Comparison of ENCODE assay signal across 1 cellular context in genomic region chr1:228085287-228085926, GRCh38.
TF ChIP-seq lines count a peak whose summit lies in the region.

No MANE protein-coding gene starts in this region.

TF ChIP-seq in K562, 482 proteins besides CTCF, POLR2A, EP300 and RAD21 (continues in another document):
- TF ChIP-seq MLLT1 (IDR thresholded peaks at IDR 0.05) (0 out of 4 replicates have a peak, but pooled peaks of 1 of the 2 experiments have one; percentile 48), ZBTB1 (CRISPR knock-in tag; IDR thresholded peaks at IDR 0.05; ENCODE audit: borderline replicate concordance, low read depth) (no peak), TRIM24 (IDR thresholded peaks at IDR 0.05) (peak in 1 of 2 experiments; percentile 59; a peak in 1 of 4 replicates), NR2F6 (CRISPR knock-in tag; IDR thresholded peaks at IDR 0.05) (no peak), ZNF239 (CRISPR knock-in tag; IDR thresholded peaks at IDR 0.05) (no peak), ZNF146 (CRISPR knock-in tag; IDR thresholded peaks at IDR 0.05; ENCODE audit: unreplicated experiment) (no peak), MEIS2 (IDR thresholded peaks at IDR 0.05; ENCODE audit: partially characterized antibody) (peak; percentile 69), ZNF436 (CRISPR knock-in tag; IDR thresholded peaks at IDR 0.05) (no peak), ZNF586 (CRISPR knock-in tag; conservative IDR thresholded peaks at IDR 0.05) (no peak), HMG20B (CRISPR knock-in tag; IDR thresholded peaks at IDR 0.05) (no peak), TFE3 (CRISPR knock-in tag; IDR thresholded peaks at IDR 0.05) (no peak), HDAC3 (IDR thresholded peaks at IDR 0.05; ENCODE audit: borderline replicate concordance, partially characterized antibody) (no peak), IFI16 (CRISPR knock-in tag; IDR thresholded peaks at IDR 0.05) (peak; percentile 63; the same call in 1 of the 2 replicates), STAG1 (CRISPR knock-in tag; IDR thresholded peaks at IDR 0.05; ENCODE audit: borderline replicate concordance) (no peak), NKRF (IDR thresholded peaks at IDR 0.05; ENCODE audit: borderline replicate concordance) (no peak), MAFK (IDR thresholded peaks at IDR 0.05; ENCODE audit: low read length) (0 out of 2 replicates have a peak, but pooled peaks have one; percentile 2), MNT (conservative IDR thresholded peaks at IDR 0.05) (peak in 1 of 2 experiments; percentile 51; a peak in 1 of 4 replicates), ZNF12 (CRISPR knock-in tag; IDR thresholded peaks at IDR 0.05) (no peak), PKNOX1 (IDR thresholded peaks at IDR 0.05) (peak; percentile 96), UBTF (IDR thresholded peaks at IDR 0.05; ENCODE audit: borderline replicate concordance in 1 of 2, low read depth in 2 of 2, low read length in 2 of 2) (peak; percentile 50 to 83; a peak in 2 of 4 replicates), ZNF584 (CRISPR knock-in tag; IDR thresholded peaks at IDR 0.05; ENCODE audit: low read depth) (no peak), PREB (CRISPR knock-in tag; IDR thresholded peaks at IDR 0.05) (no peak), ZNF592 (IDR thresholded peaks at IDR 0.05) (no peak), FOXJ2 (tag; IDR thresholded peaks at IDR 0.05) (no peak), TEAD4 (IDR thresholded peaks at IDR 0.05; ENCODE audit: low read length) (peak; percentile 69), TEAD4 (CRISPR knock-in tag; IDR thresholded peaks at IDR 0.05; ENCODE audit: borderline replicate concordance) (0 out of 2 replicates have a peak, but pooled peaks have one; percentile 35), ARID2 (IDR thresholded peaks at IDR 0.05) (no peak), SOX6 (IDR thresholded peaks at IDR 0.05) (peak; percentile 40; the same call in 1 of the 2 replicates), CEBPG (CRISPR knock-in tag; IDR thresholded peaks at IDR 0.05) (no peak), CEBPG (tag; conservative IDR thresholded peaks at IDR 0.05 in 1 of 2, IDR thresholded peaks at IDR 0.05 in 1 of 2) (no peak), TFAP4 (CRISPR knock-in tag; IDR thresholded peaks at IDR 0.05; ENCODE audit: borderline replicate concordance) (peak; percentile 57; the same call in 1 of the 2 replicates), ELF1 (tag; IDR thresholded peaks at IDR 0.05) (no peak), FOSL1 (tag; conservative IDR thresholded peaks at IDR 0.05) (0 out of 2 replicates have a peak, but pooled peaks have one; percentile 3), NRF1 (conservative IDR thresholded peaks at IDR 0.05 in 1 of 2, IDR thresholded peaks at IDR 0.05 in 1 of 2) (peak; percentile 45 to 55; a peak in 2 of 4 replicates), RB1 (IDR thresholded peaks at IDR 0.05; ENCODE audit: low read depth) (peak; percentile 15; the same call in 1 of the 2 replicates), HOXB6 (CRISPR knock-in tag; IDR thresholded peaks at IDR 0.05; ENCODE audit: borderline replicate concordance) (no peak), SAP30 (IDR thresholded peaks at IDR 0.05; ENCODE audit: borderline replicate concordance, insufficient read depth, low read depth, low read length, poor library complexity, severe bottlenecking) (peak; percentile 39), TCF7 (IDR thresholded peaks at IDR 0.05; ENCODE audit: borderline replicate concordance) (0 out of 2 replicates have a peak, but pooled peaks have one; percentile 48), ZNF561 (CRISPR knock-in tag; conservative IDR thresholded peaks at IDR 0.05) (no peak), GATA2 (CRISPR knock-in tag; IDR thresholded peaks at IDR 0.05) (peak; percentile 56; the same call in 1 of the 2 replicates), HDAC6 (IDR thresholded peaks at IDR 0.05; ENCODE audit: low read depth, low read length) (no peak), HES1 (IDR thresholded peaks at IDR 0.05; ENCODE audit: low read depth) (no peak), FOXK2 (conservative IDR thresholded peaks at IDR 0.05 in 1 of 2, IDR thresholded peaks at IDR 0.05 in 1 of 2; ENCODE audit: low read depth in 2 of 2) (peak; percentile 28 to 62; a peak in 2 of 4 replicates), NR0B1 (IDR thresholded peaks at IDR 0.05; ENCODE audit: partially characterized antibody) (no peak)
